ENCODE assay signal across 8 cellular contexts in the genomic region with DNA sequence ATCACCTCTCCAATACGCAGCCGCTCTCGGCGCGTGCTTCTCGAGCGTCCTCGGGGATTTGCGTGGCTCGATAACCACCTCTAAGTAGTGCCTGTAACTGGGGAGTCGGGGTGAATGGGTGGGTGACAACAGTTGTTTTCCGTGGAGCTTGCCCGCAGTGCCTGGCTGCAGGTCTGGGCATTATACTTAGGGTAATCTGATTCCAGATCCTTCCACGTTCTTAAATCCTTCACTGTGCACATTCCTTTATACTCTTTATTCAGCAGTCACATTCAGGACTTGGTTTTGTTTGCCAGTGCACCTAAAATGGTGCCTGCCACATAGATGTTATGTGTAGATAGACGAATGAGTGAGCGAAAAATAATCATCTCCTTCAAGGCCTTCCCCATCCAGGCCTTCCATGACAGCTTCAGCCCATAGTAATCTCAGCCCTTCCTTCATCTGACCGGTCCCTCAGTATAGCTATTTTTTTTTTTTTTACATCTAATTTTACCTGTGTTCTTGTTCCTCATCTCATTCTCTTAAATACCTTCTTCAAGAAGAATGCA. TPM values are rescaled to one million over a fixed set of nuclear protein-coding genes. Genes with fewer than 3 reads are reported as not detected.
DNase-seq lines count a peak whose midpoint lies in the region; ATAC-seq and TF ChIP-seq lines count a peak whose summit lies in the region.

No MANE protein-coding gene starts in this region.

- peaks cover 25% of the 10 kb centered on the region for H3K36me3 Mint-ChIP-seq in activated T-cell treated with anti-CD3 and anti-CD28 coated beads, Interleukin-2, amount 50 U/mL, for 4 hours (ENCODE audit: insufficient read depth)

- peak overlapping the region; percentile 97 for H3K4me3 Mint-ChIP-seq in activated T-cell treated with anti-CD3 and anti-CD28 coated beads, Interleukin-2, amount 50 U/mL, for 4 hours

- H3K4me3 ChIP-seq in fibroblast of pulmonary artery (replicated peaks; ENCODE audit: low read depth, low read length) (peak overlapping the region; percentile 94), rectal smooth muscle tissue (ENCODE audit: low read length) (peak overlapping the region; percentile 94)

- H3K4me1 Mint-ChIP-seq in activated T-cell treated with anti-CD3 and anti-CD28 coated beads, Interleukin-2, amount 50 U/mL, for 4 hours (ENCODE audit: low read depth), result peaks cover 57% of the 10 kb centered on the region

- no peaks in the 10 kb centered on the region for H3K27me3 ChIP-seq in rectal smooth muscle tissue (ENCODE audit: control insufficient read depth, insufficient read depth, low read length)

- no peaks in the 10 kb centered on the region for H3K27me3 Mint-ChIP-seq in activated T-cell treated with anti-CD3 and anti-CD28 coated beads, Interleukin-2, amount 50 U/mL, for 4 hours (ENCODE audit: low read depth)

- peaks cover 7% of the 10 kb centered on the region for H3K4me1 ChIP-seq in rectal smooth muscle tissue (ENCODE audit: control insufficient read depth, insufficient read depth, low read length)

- H3K27ac ChIP-seq in rectal smooth muscle tissue (ENCODE audit: low read depth, low read length), result peak overlapping the region; percentile 97

- no peak for DNase-seq in activated T-cell treated with anti-CD3 and anti-CD28 coated beads, Interleukin-2, amount 50 U/mL, for 4 hours
- no peak for DNase-seq in activated T-cell treated with anti-CD3 and anti-CD28 coated beads for 4 hours
- peak; percentile 25 for DNase-seq in SW480 (ENCODE audit: low spot score)
- peak; percentile 23 for DNase-seq in fibroblast of pulmonary artery (ENCODE audit: low read depth)
- no peak for DNase-seq in stimulated activated CD4-positive, alpha-beta T cell treated with anti-CD3 and anti-CD28 coated beads, Interleukin-2, amount 100 ng/mL, for 24 hours
- DNase-seq in stimulated activated CD4-positive, alpha-beta T cell treated with anti-CD3 and anti-CD28 coated beads, Interleukin-4, amount 100 ng/mL, for 1 hour, result no peak

- H3K36me3 ChIP-seq in rectal smooth muscle tissue (ENCODE audit: control insufficient read depth, insufficient read depth, low read length), result peaks cover 13% of the 10 kb centered on the region

- no peak for TF ChIP-seq CTCF in fibroblast of pulmonary artery (IDR thresholded peaks at IDR 0.05; ENCODE audit: low read length, missing control alignments)

- peak overlapping the region; percentile 96 for H3K9ac ChIP-seq in rectal smooth muscle tissue (ENCODE audit: low read length)

- H3K9me3 Mint-ChIP-seq in activated T-cell treated with anti-CD3 and anti-CD28 coated beads, Interleukin-2, amount 50 U/mL, for 4 hours, result no peaks in the 10 kb centered on the region

- ATAC-seq in activated T-cell treated with anti-CD3 and anti-CD28 coated beads, Interleukin-2, amount 50 U/mL, for 4 hours, result peak; percentile 2 to 34
- ATAC-seq in HG02623 (IDR thresholded peaks at IDR 0.05; ENCODE audit: unreplicated experiment), result no peak

RNA-seq across cellular contexts. Expression of gene NAT10, which starts 0.6 kb away (rescaled TPM):
- total RNA-seq in activated T-cell treated with anti-CD3 and anti-CD28 coated beads, Interleukin-2, amount 50 U/mL, for 4 hours, result 100 to 1,000 TPM; 203 to 213 (median 213) TPM

RNA-seq across cellular contexts. Expression of gene CAPRIN1, which starts 54.5 kb away (rescaled TPM):
- total RNA-seq in activated T-cell treated with anti-CD3 and anti-CD28 coated beads, Interleukin-2, amount 50 U/mL, for 4 hours, result 100 to 1,000 TPM; 315 to 356 (median 341) TPM

Comparison
In these comparisons a context has a peak if more than half of its experiments do, and no peak if none do; other contexts are left out.
1. DNase-seq: peak in SW480 (single experiment) and fibroblast of pulmonary artery (single experiment); none in activated T-cell treated with anti-CD3 and anti-CD28 coated beads, Interleukin-2, amount 50 U/mL, for 4 hours (single experiment), activated T-cell treated with anti-CD3 and anti-CD28 coated beads for 4 hours (single experiment), stimulated activated CD4-positive, alpha-beta T cell treated with anti-CD3 and anti-CD28 coated beads, Interleukin-2, amount 100 ng/mL, for 24 hours (0 of 2) and stimulated activated CD4-positive, alpha-beta T cell treated with anti-CD3 and anti-CD28 coated beads, Interleukin-4, amount 100 ng/mL, for 1 hour (single experiment).